ENCODE assay signal across 9 cellular contexts in genomic region chr3:193620650-193621049, GRCh38. TPM values are rescaled to one million over a fixed set of nuclear protein-coding genes. Genes with fewer than 3 reads are reported as not detected.
A peak's percentile ranks its signal among the peaks of the same experiment; 100 is the strongest.
DNase-seq lines count a peak whose midpoint lies in the region; ATAC-seq and TF ChIP-seq lines count a peak whose summit lies in the region.
"Had no signal": no experiment of that assay in that cellular context is flagged by ENCODE, and none has a peak within 500 bp of the region (broad histone marks: within the 10 kb centered on the region; RNA-seq: fewer than 3 reads in every experiment).

No MANE protein-coding gene starts in this region.

- TF ChIP-seq CTCF in PC-3 (conservative IDR thresholded peaks at IDR 0.05; ENCODE audit: low read depth, low read length) (no peak), upper lobe of left lung (IDR thresholded peaks at IDR 0.05) (no peak)

- H3K4me2 ChIP-seq in PC-3 (ENCODE audit: low read length) (no peak overlapping the region), mesenchymal stem cell (ENCODE audit: low read length, poor library complexity, severe bottlenecking) (no peak overlapping the region)

- H3K14ac ChIP-seq in mesenchymal stem cell (ENCODE audit: low read length in 2 of 2), result no peak overlapping the region

- H3K27ac Mint-ChIP-seq in activated CD4-positive, alpha-beta T cell treated with anti-CD3 and anti-CD28 coated beads, Interleukin-2, amount 10 ng/mL, durations not matched to agents 24 days and 14 days, result peak overlapping the region; percentile 71

- no peak overlapping the region for H3K18ac ChIP-seq in mesenchymal stem cell (ENCODE audit: low read depth in 1 of 2, low read length in 2 of 2)

- no peak for DNase-seq in activated CD4-positive, alpha-beta T cell treated with anti-CD3 and anti-CD28 coated beads, Interleukin-2, amount 10 ng/mL, durations not matched to agents 24 days and 14 days
- no peak for DNase-seq in activated CD4-positive, alpha-beta T cell treated with anti-CD3 and anti-CD28 coated beads for 4 hours
- peak; percentile 40 for DNase-seq in HCEC 1CT
- DNase-seq in PC-3, result no peak
- peak; percentile 61 for DNase-seq in mesenchymal stem cell
- DNase-seq in upper lobe of left lung, result no peak
- no peak for DNase-seq in stimulated activated CD4-positive, alpha-beta T cell treated with anti-CD3 and anti-CD28 coated beads, Interleukin-2, amount 100 ng/mL, for 24 hours
- no peak for DNase-seq in activated gamma-delta T cell treated with Interleukin-2 at 50 U/mL for 16 hours
- DNase-seq: activated effector memory CD4-positive, alpha-beta T cell treated with anti-CD3 and anti-CD28 coated beads, Interleukin-2, amount 50 U/mL, for 16 hours had no signal

- H3K79me2 ChIP-seq in PC-3 (ENCODE audit: low read length), result no peaks in the 10 kb centered on the region

- H4K20me1 ChIP-seq in PC-3 (ENCODE audit: low read length), result no peaks in the 10 kb centered on the region

- H2BK120ac ChIP-seq in mesenchymal stem cell (ENCODE audit: low read depth, low read length), result no peak overlapping the region

- H3K9me3 Mint-ChIP-seq in activated CD4-positive, alpha-beta T cell treated with anti-CD3 and anti-CD28 coated beads, Interleukin-2, amount 10 ng/mL, durations not matched to agents 24 days and 14 days, result no peaks in the 10 kb centered on the region

- no peaks in the 10 kb centered on the region for H3F3A ChIP-seq in PC-3 (ENCODE audit: low read length, unreplicated experiment)

- no TSS peak for BruUV-seq in PC-3 (replicated peaks; lab: Mats Ljungman, UMichigan)

- no peaks in the 10 kb centered on the region for H3K9me2 ChIP-seq in PC-3 (replicated peaks; ENCODE audit: low read length)

- no peaks in the 10 kb centered on the region for H3K4me1 ChIP-seq in PC-3 (ENCODE audit: insufficient read depth, low read length)
- H3K4me1 ChIP-seq in mesenchymal stem cell (ENCODE audit: control insufficient read depth, insufficient read depth, low read depth, low read length), result no peaks in the 10 kb centered on the region
- no peaks in the 10 kb centered on the region for H3K4me1 ChIP-seq in upper lobe of left lung

- H4K8ac ChIP-seq in mesenchymal stem cell (ENCODE audit: low read length), result no peak overlapping the region

- H3K27me3 ChIP-seq in PC-3 (ENCODE audit: low read length), result no peaks in the 10 kb centered on the region
- no peaks in the 10 kb centered on the region for H3K27me3 ChIP-seq in mesenchymal stem cell (ENCODE audit: control insufficient read depth in 1 of 2, insufficient read depth in 1 of 2, low read length in 2 of 2)
- no peaks in the 10 kb centered on the region for H3K27me3 ChIP-seq in upper lobe of left lung

- no peak overlapping the region for H2AK5ac ChIP-seq in mesenchymal stem cell (ENCODE audit: low read length, severe bottlenecking)

- H2AFZ ChIP-seq in PC-3 (ENCODE audit: low read length) (no peak overlapping the region), mesenchymal stem cell (ENCODE audit: low read depth, low read length) (no peak overlapping the region)

- intact Hi-C loops in activated CD4-positive, alpha-beta T cell treated with anti-CD3 and anti-CD28 coated beads, Interleukin-2, amount 10 ng/mL, durations not matched to agents 24 days and 14 days (cut with micrococcal nuclease), result no loop called here
- intact Hi-C loops in PC-3 (cut with micrococcal nuclease), result no loop called here

- H3K9me3 ChIP-seq in PC-3 (ENCODE audit: low read length), result no peaks in the 10 kb centered on the region
- H3K9me3 ChIP-seq in mesenchymal stem cell (ENCODE audit: control insufficient read depth, low read length), result no peaks in the 10 kb centered on the region
- H3K9me3 ChIP-seq in upper lobe of left lung, result no peaks in the 10 kb centered on the region

- CTCF ChIA-PET in PC-3 (lab: Charles Lee), result no interaction called here

- no peak overlapping the region for H4K91ac ChIP-seq in mesenchymal stem cell (ENCODE audit: low read length)

- ATAC-seq in PC-3 (peak; percentile 87), upper lobe of left lung (ENCODE audit: low FRiP score in 2 of 2) (no peak)

- H3K9ac ChIP-seq in PC-3 (ENCODE audit: low read length) (no peak overlapping the region), mesenchymal stem cell (ENCODE audit: low read length) (no peak overlapping the region)

- POLR2A ChIA-PET in PC-3 (lab: Charles Lee; ENCODE audit: unreplicated experiment), result no interaction called here

- no peak overlapping the region for H2BK5ac ChIP-seq in mesenchymal stem cell (ENCODE audit: low read depth, low read length, poor library complexity, severe bottlenecking)

- H3K23ac ChIP-seq in mesenchymal stem cell (ENCODE audit: low read length in 2 of 2), result no peak overlapping the region

- H3K4me3 Mint-ChIP-seq in activated CD4-positive, alpha-beta T cell treated with anti-CD3 and anti-CD28 coated beads, Interleukin-2, amount 10 ng/mL, durations not matched to agents 24 days and 14 days, result peak overlapping the region; percentile 35

- TF ChIP-seq EP300 in upper lobe of left lung (IDR thresholded peaks at IDR 0.05), result no peak

- H3K27me3 Mint-ChIP-seq in activated CD4-positive, alpha-beta T cell treated with anti-CD3 and anti-CD28 coated beads, Interleukin-2, amount 10 ng/mL, durations not matched to agents 24 days and 14 days, result no peaks in the 10 kb centered on the region

- no peak overlapping the region for H3K4ac ChIP-seq in mesenchymal stem cell (ENCODE audit: low read depth in 1 of 2, low read length in 2 of 2)

- no peak overlapping the region for H2BK15ac ChIP-seq in mesenchymal stem cell (ENCODE audit: low read depth, poor library complexity, severe bottlenecking)

- no peak for TF ChIP-seq POLR2A in upper lobe of left lung (IDR thresholded peaks at IDR 0.05)

- H3K36me3 Mint-ChIP-seq in activated CD4-positive, alpha-beta T cell treated with anti-CD3 and anti-CD28 coated beads, Interleukin-2, amount 10 ng/mL, durations not matched to agents 24 days and 14 days (ENCODE audit: low read depth), result peaks cover 47% of the 10 kb centered on the region

- H3K36me3 ChIP-seq in PC-3 (ENCODE audit: low read depth, low read length) (peaks cover 45% of the 10 kb centered on the region), mesenchymal stem cell (ENCODE audit: control insufficient read depth in 1 of 2, insufficient read depth in 2 of 2, low read depth in 1 of 2, low read length in 2 of 2) (peaks cover 3 to 63% of the 10 kb centered on the region in 2 experiments), upper lobe of left lung (peaks cover 5 to 58% (median 21%) of the 10 kb centered on the region in 4 donors)

- peaks cover 16% of the 10 kb centered on the region for H3K79me1 ChIP-seq in mesenchymal stem cell (replicated peaks; ENCODE audit: low read length, poor library complexity, severe bottlenecking)

- H3K4me1 Mint-ChIP-seq in activated CD4-positive, alpha-beta T cell treated with anti-CD3 and anti-CD28 coated beads, Interleukin-2, amount 10 ng/mL, durations not matched to agents 24 days and 14 days, result peaks cover 16% of the 10 kb centered on the region

- H3K27ac ChIP-seq in PC-3 (ENCODE audit: low read length), result no peak overlapping the region
- no peak overlapping the region for H3K27ac ChIP-seq in mesenchymal stem cell (ENCODE audit: low read length, poor library complexity, severe bottlenecking)
- H3K27ac ChIP-seq in upper lobe of left lung, result no peak overlapping the region

- no peak overlapping the region for H2BK12ac ChIP-seq in mesenchymal stem cell (ENCODE audit: low read length in 2 of 2)

- no peak overlapping the region for H3K4me3 ChIP-seq in PC-3 (ENCODE audit: low read length)
- no peak overlapping the region for H3K4me3 ChIP-seq in mesenchymal stem cell (ENCODE audit: insufficient read depth in 1 of 2, low read depth in 1 of 2, low read length in 2 of 2)
- H3K4me3 ChIP-seq in upper lobe of left lung, result no peak overlapping the region

RNA-seq across cellular contexts. Expression of gene OPA1, which starts 27.6 kb away (rescaled TPM):
- 91.2 and 92.2 TPM in 2 replicates for total RNA-seq in activated CD4-positive, alpha-beta T cell treated with anti-CD3 and anti-CD28 coated beads, Interleukin-2, amount 10 ng/mL, durations not matched to agents 24 days and 14 days
- total RNA-seq in PC-3 (2014; rRNA removed), result 68.0 and 93.8 TPM in 2 replicates
- polyA plus RNA-seq in mesenchymal stem cell (2013, experiment 1 of 2), result 48.4 TPM
- 47.8 TPM for polyA plus RNA-seq in mesenchymal stem cell (2013, experiment 2 of 2)
- 10 to 100 TPM; 31.1 to 48.8 (median 42.5) TPM for total RNA-seq in upper lobe of left lung

Comparison
In these comparisons a context has a peak if more than half of its experiments do, and no peak if none do; other contexts are left out.
1. DNase-seq: peak in HCEC 1CT (single experiment) and mesenchymal stem cell (single experiment); none in activated CD4-positive, alpha-beta T cell treated with anti-CD3 and anti-CD28 coated beads, Interleukin-2, amount 10 ng/mL, durations not matched to agents 24 days and 14 days (single experiment), activated CD4-positive, alpha-beta T cell treated with anti-CD3 and anti-CD28 coated beads for 4 hours (0 of 2), PC-3 (single experiment), upper lobe of left lung (0 of 2), stimulated activated CD4-positive, alpha-beta T cell treated with anti-CD3 and anti-CD28 coated beads, Interleukin-2, amount 100 ng/mL, for 24 hours (0 of 2) and activated gamma-delta T cell treated with Interleukin-2 at 50 U/mL for 16 hours (single experiment).